In the genomic region with DNA sequence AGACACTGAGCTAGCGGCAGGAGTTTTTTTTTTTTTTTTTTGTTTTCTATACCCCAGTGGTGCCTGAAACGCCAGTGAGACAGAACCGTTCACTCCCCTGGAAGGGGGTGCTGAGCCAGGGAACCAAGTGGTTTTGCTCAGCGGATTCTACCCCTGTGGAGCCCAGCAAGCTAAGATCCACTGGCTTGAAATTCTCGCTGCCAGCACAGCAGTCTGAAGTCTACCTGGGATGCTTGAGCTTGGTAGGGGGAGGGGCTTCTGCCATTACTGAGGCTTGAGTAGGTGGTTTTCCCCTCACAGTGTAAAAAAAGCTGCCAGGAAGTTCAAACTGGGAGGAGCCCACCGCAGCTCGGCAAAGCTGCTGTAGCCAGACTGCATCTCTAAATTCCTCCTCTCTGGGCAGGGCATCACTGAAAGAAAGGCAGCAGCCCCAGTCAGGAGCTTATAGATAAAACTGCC, we compare ENCODE assay signal across 8 cellular contexts.
DNase-seq lines count a peak whose midpoint lies in the region; ATAC-seq and TF ChIP-seq lines count a peak whose summit lies in the region.
"Not testable (repeated sequence)": the region's sequence is repeated elsewhere in the genome, so short reads cannot be mapped to it uniquely, and the experiment has no call there.

No MANE protein-coding gene starts in this region.

- H3K9me3 ChIP-seq in effector memory CD4-positive, alpha-beta T cell (ENCODE audit: control insufficient read depth, low read length); thymus (ENCODE audit: control insufficient read depth): not testable (repeated sequence)

- not testable (repeated sequence) for H3K27ac Mint-ChIP-seq in GM23338
- H3K27ac Mint-ChIP-seq in naive thymus-derived CD8-positive, alpha-beta T cell, result peak overlapping the region; percentile 32 to 91 (median 84)

- not testable (repeated sequence) for H3K27me3 ChIP-seq in GM23338 (ENCODE audit: insufficient read depth); effector memory CD4-positive, alpha-beta T cell (replicated peaks; ENCODE audit: control insufficient read depth, insufficient read depth, low read length, poor library complexity, severe bottlenecking); thymus (ENCODE audit: control insufficient read depth, insufficient read depth)

- not testable (repeated sequence) for H3K27ac ChIP-seq in GM23338 (ENCODE audit: low read depth); effector memory CD4-positive, alpha-beta T cell (ENCODE audit: insufficient read depth, low read length, poor library complexity, severe bottlenecking)
- H3K27ac ChIP-seq in thymus (ENCODE audit: low read depth), result peak overlapping the region; percentile 52

- not testable (repeated sequence) for H3K9me3 Mint-ChIP-seq in GM23338
- peaks cover 13 to 73% (median 55%) of the 10 kb centered on the region in 9 donors for H3K9me3 Mint-ChIP-seq in naive thymus-derived CD8-positive, alpha-beta T cell

- ATAC-seq in GM23338, result peak; percentile 59
- peak; percentile 82 to 89 for ATAC-seq in naive thymus-derived CD8-positive, alpha-beta T cell

- H3K4me1 Mint-ChIP-seq in GM23338, result peaks cover 13% of the 10 kb centered on the region; the same call in 2 of the 3 replicates
- H3K4me1 Mint-ChIP-seq in naive thymus-derived CD8-positive, alpha-beta T cell, result peaks cover 20 to 31% (median 29%) of the 10 kb centered on the region in 4 donors

- peak overlapping the region; percentile 81 for H2AFZ ChIP-seq in GM23338

- peak; percentile 78 for DNase-seq in GM23338 (ENCODE audit: low spot score)
- DNase-seq in UCSD-AML1 (lab: John Stamatoyannopoulos, UW; ENCODE audit: unreplicated experiment), result peak; percentile 59
- peak in 2 of 3 experiments; percentile 2 for DNase-seq in activated CD8-positive, alpha-beta memory T cell treated with anti-CD3 and anti-CD28 coated beads for 48 hours (ENCODE audit: low read depth in 2 of 3, low spot score in 2 of 3)
- DNase-seq in activated effector memory CD4-positive, alpha-beta T cell treated with anti-CD3 and anti-CD28 coated beads, Interleukin-2, amount 50 U/mL, for 16 hours, result peak; percentile 70
- DNase-seq in effector memory CD4-positive, alpha-beta T cell, result peak; percentile 4 to 23 (median 23)
- peak; percentile 7 to 82 (median 60) for DNase-seq in naive thymus-derived CD8-positive, alpha-beta T cell
- peak; percentile 1 to 12 (median 8) for DNase-seq in stimulated activated CD4-positive, alpha-beta T cell treated with anti-CD3 and anti-CD28 coated beads, TNF-alpha, amount 100 ng/mL, for 4 hours (ENCODE audit: low read depth in 3 of 3)

- H3K36me3 Mint-ChIP-seq in GM23338 (ENCODE audit: low read depth), result not testable (repeated sequence)
- H3K36me3 Mint-ChIP-seq in naive thymus-derived CD8-positive, alpha-beta T cell, result peaks cover 8 to 53% (median 51%) of the 10 kb centered on the region in 3 donors

- not testable (repeated sequence) for TF ChIP-seq CTCF in GM23338 (conservative IDR thresholded peaks at IDR 0.05; ENCODE audit: low read depth in 2 of 2)

- not testable (repeated sequence) for H3K4me1 ChIP-seq in GM23338 (ENCODE audit: insufficient read depth); thymus (ENCODE audit: control insufficient read depth, insufficient read depth, low read length)
- peaks cover 14% of the 10 kb centered on the region for H3K4me1 ChIP-seq in effector memory CD4-positive, alpha-beta T cell (ENCODE audit: control insufficient read depth, insufficient read depth, low read length, poor library complexity, severe bottlenecking)

- H3K36me3 ChIP-seq in GM23338 (ENCODE audit: insufficient read depth); effector memory CD4-positive, alpha-beta T cell (ENCODE audit: control insufficient read depth, insufficient read depth, low read length); thymus (ENCODE audit: control insufficient read depth, insufficient read depth): not testable (repeated sequence)

- H3F3A ChIP-seq in GM23338 (replicated peaks; ENCODE audit: low read depth), result not testable (repeated sequence)

- WGBS in thymus, result 18% methylated on average over 7 of the region's 7 CpGs

- H3K27me3 Mint-ChIP-seq in GM23338 (ENCODE audit: insufficient read depth, low read depth, poor library complexity); naive thymus-derived CD8-positive, alpha-beta T cell: not testable (repeated sequence)

- H3K9me2 ChIP-seq in GM23338 (ENCODE audit: insufficient read depth), result peaks cover 11% of the 10 kb centered on the region; the same call in 1 of the 2 replicates

- peak overlapping the region; percentile 67 for H3K4me2 ChIP-seq in GM23338

- H3K79me2 ChIP-seq in GM23338 (replicated peaks; ENCODE audit: insufficient read depth), result not testable (repeated sequence)

- H4K20me1 ChIP-seq in GM23338 (replicated peaks; ENCODE audit: insufficient read depth), result not testable (repeated sequence)

- peak overlapping the region; percentile 30; the same call in 2 of the 3 replicates for H3K4me3 Mint-ChIP-seq in GM23338
- H3K4me3 Mint-ChIP-seq in naive thymus-derived CD8-positive, alpha-beta T cell, result peak overlapping the region; percentile 67 to 86 (median 74)

- POLR2A ChIA-PET in naive thymus-derived CD8-positive, alpha-beta T cell (lab: Charles Lee), result interaction anchor here (1.0 to 2.1 kb wide), 4 partner anchors 8 to 341 kb away, joined by 3 to 7 read pairs (median 5); partner anchors contain the start of gene DMAC1

- H3K4me3 ChIP-seq in GM23338, result peak overlapping the region; percentile 25; the same call in 1 of the 2 replicates
- peak overlapping the region; percentile 23 for H3K4me3 ChIP-seq in effector memory CD4-positive, alpha-beta T cell (ENCODE audit: insufficient read depth, low read depth, low read length, poor library complexity, severe bottlenecking)
- not testable (repeated sequence) for H3K4me3 ChIP-seq in thymus (ENCODE audit: low read length)

Comparison
In these comparisons a context has a peak if more than half of its experiments do, and no peak if none do; other contexts are left out.
1. DNase-seq: peak in every context shown above with its lines; median percentile 78 in GM23338; 70 in activated effector memory CD4-positive, alpha-beta T cell treated with anti-CD3 and anti-CD28 coated beads, Interleukin-2, amount 50 U/mL, for 16 hours; 60 in naive thymus-derived CD8-positive, alpha-beta T cell; 59 in UCSD-AML1; 23 in effector memory CD4-positive, alpha-beta T cell; 8 in stimulated activated CD4-positive, alpha-beta T cell treated with anti-CD3 and anti-CD28 coated beads, TNF-alpha, amount 100 ng/mL, for 4 hours; 2 in activated CD8-positive, alpha-beta memory T cell treated with anti-CD3 and anti-CD28 coated beads for 48 hours.